Comparison of ENCODE assay signal across 8 cellular contexts in the genomic region with DNA sequence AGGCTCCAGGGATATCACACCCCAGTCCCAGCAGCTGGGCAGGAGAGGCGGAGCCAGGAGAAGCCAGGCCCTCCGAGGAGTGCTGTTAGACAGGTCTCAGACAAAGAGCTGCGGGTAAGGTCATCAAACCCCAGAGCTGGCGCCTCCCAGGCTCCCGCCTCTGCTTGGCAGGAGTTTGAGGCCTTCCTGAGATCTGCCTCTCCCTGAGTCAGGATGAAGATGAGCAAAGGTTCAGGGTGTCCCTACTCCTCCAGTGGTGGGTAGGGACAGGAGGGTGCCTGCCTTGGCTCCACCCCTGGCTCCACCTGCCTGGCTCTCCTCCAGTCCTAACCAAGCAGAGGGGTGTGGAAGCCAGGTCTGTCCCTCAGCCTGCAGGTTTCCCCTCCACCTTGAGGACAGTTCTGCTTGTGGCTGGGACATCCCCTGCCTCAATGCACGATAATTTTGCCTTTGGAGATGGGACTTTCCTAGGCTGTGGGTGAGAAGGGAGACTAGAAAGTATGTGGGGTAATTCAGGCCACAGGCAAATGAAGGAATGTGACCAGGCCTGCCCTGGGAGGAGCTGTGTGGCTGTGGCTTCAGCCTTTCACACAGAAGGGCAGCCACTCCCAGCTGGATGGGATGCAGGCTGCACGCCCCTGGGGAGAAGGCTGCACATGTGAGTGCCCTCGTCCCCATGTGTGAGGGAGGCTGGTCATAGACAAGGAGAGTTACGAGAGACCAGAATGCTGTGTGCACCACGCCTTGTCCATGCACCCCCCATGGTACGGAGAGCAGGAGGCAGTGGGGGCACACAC. TPM values are rescaled to one million over a fixed set of nuclear protein-coding genes. Genes with fewer than 3 reads are reported as not detected.
A peak's percentile ranks its signal among the peaks of the same experiment; 100 is the strongest.
DNase-seq lines count a peak whose midpoint lies in the region; ATAC-seq and TF ChIP-seq lines count a peak whose summit lies in the region.

No MANE protein-coding gene starts in this region.

- H3K23ac ChIP-seq in IMR-90 (ENCODE audit: low read depth, low read length) = no peak overlapping the region

- H3K27me3 ChIP-seq in IMR-90 (ENCODE audit: control insufficient read depth, insufficient read depth, low read length) (peaks cover 24% of the 10 kb centered on the region), gastroesophageal sphincter (peaks cover 28% of the 10 kb centered on the region), thymus (ENCODE audit: control insufficient read depth, insufficient read depth) (peaks cover 9% of the 10 kb centered on the region)

- 73% methylated on average over 9 of the region's 11 CpGs; no CpG with 5 or more reads in 1 of the 2 experiments for WGBS in IMR-90 (ENCODE audit: extremely low coverage in 2 of 2, insufficient read length in 1 of 2), 2 experiments
- 43 to 88% methylated on average over 4 to 6 of the region's 11 CpGs for WGBS in gastroesophageal sphincter (ENCODE audit: low coverage in 1 of 2), 2 donors
- WGBS in thymus = 92% methylated on average over 11 of the region's 11 CpGs

- TF ChIP-seq CTCF in IMR-90 (conservative IDR thresholded peaks at IDR 0.05; ENCODE audit: low read depth, low read length) (no peak), gastroesophageal sphincter (IDR thresholded peaks at IDR 0.05) (no peak)

- no peak overlapping the region for H4K5ac ChIP-seq in IMR-90 (ENCODE audit: low read depth, low read length)

- no peak overlapping the region for H4K8ac ChIP-seq in IMR-90 (ENCODE audit: low read depth in 2 of 2, low read length in 2 of 2)

- POLR2A ChIA-PET in IMR-90 (lab: Charles Lee; ENCODE audit: unreplicated experiment) = no interaction called here

- H3K18ac ChIP-seq in IMR-90 (ENCODE audit: low read depth, low read length) = no peak overlapping the region; the same call in 1 of the 2 replicates

- TF ChIP-seq POLR2A in IMR-90 (IDR thresholded peaks at IDR 0.05; ENCODE audit: low read depth, low read length) (no peak), gastroesophageal sphincter (IDR thresholded peaks at IDR 0.05) (no peak)

- no peak overlapping the region for H3K4me2 ChIP-seq in IMR-90 (ENCODE audit: low read depth, low read length)

- no peak overlapping the region for H3K56ac ChIP-seq in IMR-90 (ENCODE audit: extremely low read depth, insufficient read depth, low read length)

- H3K9me3 ChIP-seq in IMR-90 (ENCODE audit: control insufficient read depth, insufficient read depth, low read length) (no peaks in the 10 kb centered on the region), gastroesophageal sphincter (no peaks in the 10 kb centered on the region), thymus (ENCODE audit: control insufficient read depth) (no peaks in the 10 kb centered on the region)

- H3K4me1 ChIP-seq in IMR-90 (ENCODE audit: control insufficient read depth, insufficient read depth, low read length) (peaks cover 10% of the 10 kb centered on the region), gastroesophageal sphincter (peaks cover 0 to 11% (median 8%) of the 10 kb centered on the region in 3 donors), thymus (ENCODE audit: control insufficient read depth, insufficient read depth, low read length) (peaks cover 5% of the 10 kb centered on the region)

- no peak overlapping the region for H2BK120ac ChIP-seq in IMR-90 (ENCODE audit: low read depth, low read length)

- 0 out of 2 replicates have a peak overlapping the region, but pooled peaks have one; percentile 32 for H3K14ac ChIP-seq in IMR-90 (replicated peaks; ENCODE audit: low read depth, low read length)

- no peak overlapping the region for H3K27ac ChIP-seq in IMR-90 (ENCODE audit: insufficient read depth, low read length)
- H3K27ac ChIP-seq in gastroesophageal sphincter = no peak overlapping the region
- H3K27ac ChIP-seq in thymus (ENCODE audit: low read depth) = peak overlapping the region; percentile 11

- in situ Hi-C loops in IMR-90 (cut with MboI; ENCODE audit: low sequenced_read_pairs) = no loop called here

- no TSS peak for BruUV-seq in IMR-90 (replicated peaks; lab: Mats Ljungman, UMichigan)

- 0 out of 2 replicates have a peak overlapping the region, but pooled peaks have one; percentile 42 for H3K4ac ChIP-seq in IMR-90 (ENCODE audit: low read depth, low read length)

- H2AK9ac ChIP-seq in IMR-90 (replicated peaks; ENCODE audit: low read depth, low read length, poor library complexity) = peak overlapping the region; percentile 89

- H3K36me3 ChIP-seq in IMR-90 (ENCODE audit: control insufficient read depth, insufficient read depth, low read length) (no peaks in the 10 kb centered on the region), gastroesophageal sphincter (no peaks in the 10 kb centered on the region), thymus (ENCODE audit: control insufficient read depth, insufficient read depth) (no peaks in the 10 kb centered on the region)

- H3K9ac ChIP-seq in IMR-90 (ENCODE audit: low read depth, low read length) = no peak overlapping the region

- intact Hi-C loops in IMR-90 (cut with micrococcal nuclease) = no loop called here

- dilution Hi-C loops in IMR-90 (cut with HindIII; ENCODE audit: low sequenced_read_pairs, unreplicated experiment) = no loop called here

- no peaks in the 10 kb centered on the region for H4K20me1 ChIP-seq in IMR-90 (ENCODE audit: insufficient read depth, low read length)

- H2AFZ ChIP-seq in IMR-90 (replicated peaks; ENCODE audit: low read length, poor library complexity) = peak overlapping the region; percentile 65

- TF ChIP-seq RAD21 in IMR-90 (IDR thresholded peaks at IDR 0.05; ENCODE audit: low read length) = no peak

- H2BK5ac ChIP-seq in IMR-90 (ENCODE audit: low read depth, low read length, poor library complexity, severe bottlenecking) = no peak overlapping the region

- peak; percentile 67 for DNase-seq in DMS153 (lab: John Stamatoyannopoulos, UW)
- no peak for DNase-seq in IMR-90
- DNase-seq in NAMALWA (ENCODE audit: low spot score) = no peak
- DNase-seq in NCI-H1694 (lab: John Stamatoyannopoulos, UW) = no peak
- DNase-seq in NCI-H510A (lab: John Stamatoyannopoulos, UW) = no peak

- no peak overlapping the region for H2BK15ac ChIP-seq in IMR-90 (ENCODE audit: low read depth, low read length)

- H3K4me3 ChIP-seq in IMR-90 (ENCODE audit: insufficient read depth, low read depth, low read length) (no peak overlapping the region), gastroesophageal sphincter (no peak overlapping the region), thymus (ENCODE audit: low read length) (no peak overlapping the region)

- no peaks in the 10 kb centered on the region for H3K79me1 ChIP-seq in IMR-90 (ENCODE audit: low read depth in 1 of 2, low read length in 2 of 2)

- H4K91ac ChIP-seq in IMR-90 (ENCODE audit: insufficient read depth, low read depth, low read length) = peak overlapping the region; percentile 33; the same call in 1 of the 2 replicates

- TF ChIP-seq EP300 in gastroesophageal sphincter (IDR thresholded peaks at IDR 0.05) = no peak

- H2AK5ac ChIP-seq in IMR-90 (ENCODE audit: low read depth, low read length) = peak overlapping the region; percentile 43; the same call in 1 of the 2 replicates

- H2BK20ac ChIP-seq in IMR-90 (ENCODE audit: low read depth, low read length) = no peak overlapping the region; the same call in 1 of the 2 replicates

- H3K9me1 ChIP-seq in IMR-90 (ENCODE audit: insufficient read depth, low read length) = peaks cover 6% of the 10 kb centered on the region

- CTCF ChIA-PET in IMR-90 (lab: Yijun Ruan, JAX) = interaction anchor here (1.1 kb wide), 1 partner anchor 10 kb away, joined by 3 read pairs; no protein-coding TSS in a partner anchor

- ATAC-seq in GM19397 (IDR thresholded peaks at IDR 0.05; ENCODE audit: unreplicated experiment) = peak; percentile 41
- peak; percentile 55 for ATAC-seq in IMR-90 (ENCODE audit: low read depth)
- peak; percentile 23 for ATAC-seq in gastroesophageal sphincter

TF ChIP-seq in IMR-90, 13 proteins besides CTCF, POLR2A, EP300 and RAD21 (continues in another document):
- no peak for TF ChIP-seq RCOR1 (IDR thresholded peaks at IDR 0.05; ENCODE audit: insufficient replicate concordance, low read length)
- no peak for TF ChIP-seq FOS (IDR thresholded peaks at IDR 0.05; ENCODE audit: low read depth, low read length)
- TF ChIP-seq MAZ (IDR thresholded peaks at IDR 0.05; ENCODE audit: borderline replicate concordance, low read depth, low read length) = no peak
- TF ChIP-seq, protein P1, sequence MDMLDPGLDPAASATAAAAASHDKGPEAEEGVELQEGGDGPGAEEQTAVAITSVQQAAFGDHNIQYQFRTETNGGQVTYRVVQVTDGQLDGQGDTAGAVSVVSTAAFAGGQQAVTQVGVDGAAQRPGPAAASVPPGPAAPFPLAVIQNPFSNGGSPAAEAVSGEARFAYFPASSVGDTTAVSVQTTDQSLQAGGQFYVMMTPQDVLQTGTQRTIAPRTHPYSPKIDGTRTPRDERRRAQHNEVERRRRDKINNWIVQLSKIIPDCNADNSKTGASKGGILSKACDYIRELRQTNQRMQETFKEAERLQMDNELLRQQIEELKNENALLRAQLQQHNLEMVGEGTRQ (IDR thresholded peaks at IDR 0.05; ENCODE audit: low read depth, low read length) = no peak
- TF ChIP-seq SMC3 (IDR thresholded peaks at IDR 0.05; ENCODE audit: low read depth, low read length) = no peak
- no peak for TF ChIP-seq MAFK (IDR thresholded peaks at IDR 0.05; ENCODE audit: low read depth, low read length)
- no peak for TF ChIP-seq BHLHE40 (IDR thresholded peaks at IDR 0.05; ENCODE audit: low read depth, low read length)
- TF ChIP-seq CEBPB (IDR thresholded peaks at IDR 0.05; ENCODE audit: low read depth, low read length) = no peak
- TF ChIP-seq MXI1 (IDR thresholded peaks at IDR 0.05; ENCODE audit: borderline replicate concordance, low read depth, low read length) = no peak

RNA-seq across cellular contexts. Expression of a gene that starts 2.2 kb away (rescaled TPM):
- total RNA-seq in IMR-90 (2012; rRNA removed) (under 0.01 TPM in 2 replicates), gastroesophageal sphincter (10 to 100 TPM in 1 of 4 donors, 1 to 10 TPM in 1, under 1 TPM in 2; 0.35 to 44.5 (median 1.3) TPM)
- polyA plus RNA-seq in IMR-90 (2012; rRNA removed) (0.10 TPM in 2 replicates), thymus (7.5 TPM)
- polyA plus RNA-seq in IMR-90 (2012; cell fraction: cytosol; rRNA removed) = 0.05 and 0.07 TPM in 2 replicates
- polyA plus RNA-seq in IMR-90 (2012; cell fraction: nucleus; rRNA removed; ENCODE audit: low replicate concordance) = 0.05 and 0.15 TPM in 2 replicates

RNA-seq across cellular contexts. Expression of a gene that starts 29.1 kb away (rescaled TPM):
- total RNA-seq in IMR-90 (2012; rRNA removed) = 79.6 and 86.7 TPM in 2 replicates
- 136 and 138 TPM in 2 replicates for polyA plus RNA-seq in IMR-90 (2012; rRNA removed)
- 105 and 167 TPM in 2 replicates for polyA plus RNA-seq in IMR-90 (2012; cell fraction: cytosol; rRNA removed)
- 102 and 107 TPM in 2 replicates for polyA plus RNA-seq in IMR-90 (2012; cell fraction: nucleus; rRNA removed; ENCODE audit: low replicate concordance)
- total RNA-seq in gastroesophageal sphincter = 100 to 1,000 TPM; 150 to 356 (median 227) TPM
- polyA plus RNA-seq in thymus = 61.6 TPM
